ENCODE assay signal across 1 cellular context in the genomic region with DNA sequence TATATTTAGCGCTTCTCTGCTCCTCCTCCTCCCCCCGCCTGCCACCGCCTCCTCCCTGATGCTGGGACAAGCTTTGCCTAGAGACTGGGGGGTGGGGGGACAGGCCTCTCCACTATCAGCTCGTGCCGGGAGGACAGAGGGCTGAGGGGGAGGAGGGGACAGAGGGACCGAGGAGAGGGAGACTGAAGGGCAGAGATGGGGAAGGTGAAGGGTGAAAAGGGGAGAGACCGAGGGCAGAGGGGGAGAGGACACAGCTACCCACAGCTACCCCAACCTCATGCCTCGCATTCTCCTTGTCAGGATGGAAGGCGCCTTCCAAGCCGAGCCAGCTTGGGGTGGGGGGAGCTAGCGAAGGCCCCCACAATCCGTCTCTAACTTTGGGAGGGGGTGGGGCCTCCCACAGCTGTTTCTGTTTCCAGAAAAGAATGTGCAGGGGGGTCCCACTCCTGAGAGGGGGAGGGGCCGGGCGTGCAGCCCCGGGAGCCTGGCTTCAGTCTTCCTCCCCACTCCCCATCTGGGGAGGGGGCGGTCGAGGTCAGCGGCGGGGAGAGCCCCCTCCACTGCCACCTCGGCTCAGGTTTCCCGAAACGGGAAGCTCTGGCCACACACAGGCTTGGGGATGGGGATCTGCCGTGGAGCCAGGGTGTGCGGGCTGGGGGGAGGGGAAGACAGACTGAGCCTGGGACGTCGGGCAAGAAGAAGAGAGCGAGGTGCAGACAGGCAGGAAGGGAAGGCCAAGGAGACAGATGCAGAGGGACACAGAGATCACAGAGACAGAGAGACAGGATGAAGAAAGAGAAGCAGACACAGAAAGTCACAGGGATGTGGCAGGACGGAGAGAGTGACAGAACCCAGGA.
A peak's percentile ranks its signal among the peaks of the same experiment; 100 is the strongest.
TF ChIP-seq lines count a peak whose summit lies in the region.

No MANE protein-coding gene starts in this region.

TF ChIP-seq in neural cell, 6 proteins besides CTCF, POLR2A, EP300 and RAD21 (continued from another document):
- TF ChIP-seq REST (IDR thresholded peaks at IDR 0.05; ENCODE audit: borderline replicate concordance) = peak; percentile 27
